ENCODE assay signal across 12 cellular contexts in the genomic region with DNA sequence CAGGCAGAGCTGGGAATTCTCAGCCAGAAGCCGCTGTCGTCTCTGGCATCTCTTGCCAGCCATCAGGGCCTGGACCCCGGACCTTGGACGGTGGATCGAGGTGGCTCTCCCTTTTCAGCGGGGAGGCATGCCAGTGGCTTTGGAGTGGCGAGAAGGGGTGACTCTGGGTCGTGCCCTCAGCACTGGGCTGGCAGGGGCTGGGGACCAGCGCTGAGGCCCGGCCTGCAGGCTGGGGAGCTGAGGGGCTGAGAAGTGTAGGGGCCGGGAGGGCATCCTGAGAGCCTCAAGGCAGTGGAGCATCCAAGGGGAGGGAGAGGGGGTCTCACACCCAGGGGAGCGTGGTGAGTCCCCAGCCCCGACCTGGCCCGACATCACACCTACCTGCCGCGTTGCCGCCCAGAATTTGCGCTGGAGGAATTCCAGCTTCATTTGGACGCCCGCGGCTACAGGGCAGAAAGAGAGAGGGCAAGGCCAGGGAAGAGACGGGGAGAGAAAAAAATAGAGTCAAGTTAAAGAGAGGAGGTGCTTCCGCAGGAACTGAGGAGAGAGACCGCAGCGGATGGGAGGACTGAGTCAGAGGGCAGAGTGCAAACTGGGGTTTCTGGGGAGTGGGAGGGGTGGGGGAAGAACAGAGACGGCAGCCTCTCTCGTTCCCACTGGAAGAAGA. TPM values are rescaled to one million over a fixed set of nuclear protein-coding genes. Genes with fewer than 3 reads are reported as not detected.
A peak's percentile ranks its signal among the peaks of the same experiment; 100 is the strongest.
DNase-seq lines count a peak whose midpoint lies in the region; ATAC-seq and TF ChIP-seq lines count a peak whose summit lies in the region.
"Had no signal": no experiment of that assay in that cellular context is flagged by ENCODE, and none has a peak within 500 bp of the region (broad histone marks: within the 10 kb centered on the region; RNA-seq: fewer than 3 reads in every experiment).

No MANE protein-coding gene starts in this region.

- no peak overlapping the region for H3K14ac ChIP-seq in neuronal stem cell (ENCODE audit: low read length)

- peak in 3 of 7 experiments; percentile 12 to 40 (median 38) for DNase-seq in CD8-positive, alpha-beta T cell
- DNase-seq in adrenal gland (no peak), neuronal stem cell (ENCODE audit: low spot score) (no peak), HuH-7.5 (ENCODE audit: low spot score) (no peak), smooth muscle cell (lab: John Stamatoyannopoulos, UW; ENCODE audit: unreplicated experiment) (no peak), sigmoid colon (no peak)
- DNase-seq: PC-9 had no signal

- H4K8ac ChIP-seq in neuronal stem cell (ENCODE audit: low read depth, low read length) = no peak overlapping the region

- H4K91ac ChIP-seq in neuronal stem cell (ENCODE audit: low read depth, low read length, poor library complexity) = no peak overlapping the region

- WGBS in adrenal gland, 4 donors = 69 to 78% (median 71%) methylated on average over 22 to 27 of the region's 27 CpGs
- no CpG with 5 or more reads among the region's 27 CpGs for WGBS in neuronal stem cell (ENCODE audit: extremely low coverage in 2 of 2, insufficient read length in 2 of 2, insufficient replicate concordance in 1 of 2), 2 donors
- 90% methylated on average over 26 of the region's 27 CpGs for WGBS in smooth muscle cell (ENCODE audit: low lambda C conversion rate)
- WGBS in sigmoid colon, 2 donors = 71 to 75% methylated on average over 27 of the region's 27 CpGs

- intact Hi-C loops in CD8-positive, alpha-beta T cell (cut with DNase I, micrococcal nuclease) = loop anchor here in 1 of 2 experiments (5.0 kb wide), 1 partner anchor 221 kb away; no protein-coding TSS in a partner anchor
- intact Hi-C loops in adrenal gland (cut with DNase I) = no loop called here
- intact Hi-C loops in sigmoid colon (cut with DNase I) = no loop called here

- H2BK15ac ChIP-seq in neuronal stem cell (ENCODE audit: low read length) = peak overlapping the region; percentile 20

- H3K27me3 ChIP-seq in CD8-positive, alpha-beta T cell (ENCODE audit: insufficient read depth, low read length) = no peaks in the 10 kb centered on the region
- H3K27me3 ChIP-seq in adrenal gland (no peaks in the 10 kb centered on the region), neuronal stem cell (ENCODE audit: control insufficient read depth in 3 of 3, insufficient read depth in 3 of 3, low read depth in 1 of 3, low read length in 3 of 3) (peaks cover 0 to 10% (median 0%) of the 10 kb centered on the region in 3 experiments), smooth muscle cell (ENCODE audit: low read depth) (no peaks in the 10 kb centered on the region), sigmoid colon (no peaks in the 10 kb centered on the region)

- H3K36me3 ChIP-seq in CD8-positive, alpha-beta T cell (ENCODE audit: insufficient read depth, low read length) = no peaks in the 10 kb centered on the region
- H3K36me3 ChIP-seq in adrenal gland (replicated peaks in 1 of 2) = no peaks in the 10 kb centered on the region
- H3K36me3 ChIP-seq in neuronal stem cell (replicated peaks in 1 of 2; ENCODE audit: control insufficient read depth in 2 of 2, insufficient read depth in 2 of 2, low read length in 2 of 2) = no peaks in the 10 kb centered on the region
- no peaks in the 10 kb centered on the region for H3K36me3 ChIP-seq in smooth muscle cell (ENCODE audit: low read depth)
- no peaks in the 10 kb centered on the region for H3K36me3 ChIP-seq in sigmoid colon

- H3K23ac ChIP-seq in neuronal stem cell (ENCODE audit: low read depth, low read length, poor library complexity) = no peak overlapping the region

- CTCF ChIA-PET in CD8-positive, alpha-beta T cell (lab: Charles Lee) = interaction anchor here (1.4 to 3.1 kb wide), 3 partner anchors 10 to 128 kb away, joined by 3 to 18 read pairs (median 7); no protein-coding TSS in a partner anchor

- no peaks in the 10 kb centered on the region for H3K9me3 ChIP-seq in CD8-positive, alpha-beta T cell (ENCODE audit: low read length)
- no peaks in the 10 kb centered on the region for H3K9me3 ChIP-seq in adrenal gland (replicated peaks in 1 of 3)
- peaks cover 2 to 4% of the 10 kb centered on the region in 2 donors for H3K9me3 ChIP-seq in neuronal stem cell (replicated peaks in 1 of 2; ENCODE audit: control insufficient read depth in 2 of 2, insufficient read depth in 1 of 2, low read depth in 1 of 2, low read length in 2 of 2)
- no peaks in the 10 kb centered on the region for H3K9me3 ChIP-seq in smooth muscle cell (replicated peaks; ENCODE audit: low read depth)
- H3K9me3 ChIP-seq in sigmoid colon = no peaks in the 10 kb centered on the region

- H3K4me2 ChIP-seq in neuronal stem cell (ENCODE audit: insufficient read depth, low read length, poor library complexity, severe bottlenecking) = no peak overlapping the region
- no peak overlapping the region for H3K4me2 ChIP-seq in smooth muscle cell
- H3K4me2 ChIP-seq: PC-9 had no signal

- H3K9me3 Mint-ChIP-seq in CD8-positive, alpha-beta T cell = no peaks in the 10 kb centered on the region
- no peaks in the 10 kb centered on the region for H3K9me3 Mint-ChIP-seq in T-helper 1 cell treated with Interleukin-12 subunit alpha and Interleukin-12 subunit beta and Interleukin-4 antibody, amounts not matched to agents 30 μg/mL and 1 μg/mL, for 36 hours

- no peak overlapping the region for H2BK5ac ChIP-seq in neuronal stem cell (ENCODE audit: low read length)

- peak overlapping the region; percentile 27 for H3K27ac Mint-ChIP-seq in CD8-positive, alpha-beta T cell
- H3K27ac Mint-ChIP-seq in T-helper 1 cell treated with Interleukin-12 subunit alpha and Interleukin-12 subunit beta and Interleukin-4 antibody, amounts not matched to agents 30 μg/mL and 1 μg/mL, for 36 hours = peak overlapping the region; percentile 76

- H2AFZ ChIP-seq in neuronal stem cell (ENCODE audit: low read length) = no peak overlapping the region
- no peak overlapping the region for H2AFZ ChIP-seq in smooth muscle cell (ENCODE audit: low read depth)
- H2AFZ ChIP-seq: PC-9 had no signal

- no peaks in the 10 kb centered on the region for H3K36me3 Mint-ChIP-seq in CD8-positive, alpha-beta T cell
- H3K36me3 Mint-ChIP-seq in T-helper 1 cell treated with Interleukin-12 subunit alpha and Interleukin-12 subunit beta and Interleukin-4 antibody, amounts not matched to agents 30 μg/mL and 1 μg/mL, for 36 hours (ENCODE audit: low read depth) = no peaks in the 10 kb centered on the region

- no peak overlapping the region for H2BK12ac ChIP-seq in neuronal stem cell (ENCODE audit: low read length)

- H2AK5ac ChIP-seq in neuronal stem cell (ENCODE audit: low read depth, low read length) = peak overlapping the region; percentile 26

- peaks cover 7% of the 10 kb centered on the region for H3K27me3 Mint-ChIP-seq in CD8-positive, alpha-beta T cell (ENCODE audit: low read depth)
- H3K27me3 Mint-ChIP-seq in T-helper 1 cell treated with Interleukin-12 subunit alpha and Interleukin-12 subunit beta and Interleukin-4 antibody, amounts not matched to agents 30 μg/mL and 1 μg/mL, for 36 hours (ENCODE audit: low read depth) = peaks cover 5% of the 10 kb centered on the region

- no peak overlapping the region for H3K27ac ChIP-seq in CD8-positive, alpha-beta T cell (ENCODE audit: low read depth, low read length)
- peak overlapping the region in 3 of 5 donors; percentile 51 to 88 (median 76) for H3K27ac ChIP-seq in adrenal gland
- no peak overlapping the region for H3K27ac ChIP-seq in neuronal stem cell (replicated peaks; ENCODE audit: low read length)
- H3K27ac ChIP-seq in smooth muscle cell (ENCODE audit: low read depth) = no peak overlapping the region
- H3K27ac ChIP-seq in sigmoid colon = peak overlapping the region in 2 of 4 donors; percentile 25 to 60
- H3K27ac ChIP-seq: PC-9 had no signal

- peaks cover 7% of the 10 kb centered on the region for H3K4me1 Mint-ChIP-seq in CD8-positive, alpha-beta T cell (ENCODE audit: low read depth)
- peaks cover 4% of the 10 kb centered on the region for H3K4me1 Mint-ChIP-seq in T-helper 1 cell treated with Interleukin-12 subunit alpha and Interleukin-12 subunit beta and Interleukin-4 antibody, amounts not matched to agents 30 μg/mL and 1 μg/mL, for 36 hours (ENCODE audit: low read depth)

- H3F3A ChIP-seq in smooth muscle cell (ENCODE audit: low read depth) = no peaks in the 10 kb centered on the region

- no peak for TF ChIP-seq CTCF in CD8-positive, alpha-beta T cell (IDR thresholded peaks at IDR 0.05)
- TF ChIP-seq CTCF in adrenal gland (IDR thresholded peaks at IDR 0.05) (no peak), smooth muscle cell (IDR thresholded peaks at IDR 0.05; ENCODE audit: borderline replicate concordance, insufficient read depth, poor library complexity, severe bottlenecking) (no peak), sigmoid colon (IDR thresholded peaks at IDR 0.05) (no peak)

- no peaks in the 10 kb centered on the region for H3K79me1 ChIP-seq in neuronal stem cell (ENCODE audit: low read depth, low read length)

- no peak overlapping the region for H3K4me3 ChIP-seq in CD8-positive, alpha-beta T cell (ENCODE audit: low read depth, low read length)
- H3K4me3 ChIP-seq in adrenal gland (no peak overlapping the region), neuronal stem cell (ENCODE audit: low read length in 2 of 2) (no peak overlapping the region), smooth muscle cell (no peak overlapping the region), sigmoid colon (no peak overlapping the region)
- H3K4me3 ChIP-seq: PC-9 had no signal

- ATAC-seq in CD8-positive, alpha-beta T cell = peak; percentile 48
- ATAC-seq in GM19324 (IDR thresholded peaks at IDR 0.05; ENCODE audit: low FRiP score, unreplicated experiment) = no peak

- POLR2A ChIA-PET in CD8-positive, alpha-beta T cell (lab: Charles Lee) = no interaction called here

- no peak for TF ChIP-seq POLR2A in adrenal gland (IDR thresholded peaks at IDR 0.05)
- TF ChIP-seq POLR2A in sigmoid colon (IDR thresholded peaks at IDR 0.05) = no peak

- no peaks in the 10 kb centered on the region for H3K4me1 ChIP-seq in CD8-positive, alpha-beta T cell (ENCODE audit: insufficient read depth, low read length)
- H3K4me1 ChIP-seq in adrenal gland (replicated peaks in 1 of 2) (no peaks in the 10 kb centered on the region), neuronal stem cell (ENCODE audit: control insufficient read depth in 2 of 2, insufficient read depth in 1 of 2, low read depth in 1 of 2, low read length in 2 of 2) (peaks cover 0 to 2% of the 10 kb centered on the region in 2 donors), smooth muscle cell (ENCODE audit: low read depth) (no peaks in the 10 kb centered on the region), sigmoid colon (peaks cover 0 to 6% (median 0%) of the 10 kb centered on the region in 4 donors)

- no peak overlapping the region for H2BK120ac ChIP-seq in neuronal stem cell (ENCODE audit: low read depth, low read length)

- no peak for TF ChIP-seq EP300 in sigmoid colon (IDR thresholded peaks at IDR 0.05)

- H3K79me2 ChIP-seq in smooth muscle cell (ENCODE audit: low read depth) = no peaks in the 10 kb centered on the region

- no peak overlapping the region for H3K4ac ChIP-seq in neuronal stem cell (ENCODE audit: low read length)

- no peaks in the 10 kb centered on the region for H4K20me1 ChIP-seq in smooth muscle cell (ENCODE audit: low read depth)

- peak overlapping the region; percentile 47 for H3K9ac ChIP-seq in neuronal stem cell (ENCODE audit: low read depth, low read length, poor library complexity)
- no peak overlapping the region for H3K9ac ChIP-seq in smooth muscle cell (ENCODE audit: low read depth)

- H3K18ac ChIP-seq in neuronal stem cell (ENCODE audit: low read length) = peak overlapping the region; percentile 44

- H3K4me3 Mint-ChIP-seq in CD8-positive, alpha-beta T cell = peak overlapping the region; percentile 72
- H3K4me3 Mint-ChIP-seq in T-helper 1 cell treated with Interleukin-12 subunit alpha and Interleukin-12 subunit beta and Interleukin-4 antibody, amounts not matched to agents 30 μg/mL and 1 μg/mL, for 36 hours = peak overlapping the region; percentile 58

RNA-seq across cellular contexts. Expression of gene LRTM2, which starts 9.0 kb away (rescaled TPM):
- total RNA-seq in CD8-positive, alpha-beta T cell = not detected
- total RNA-seq in adrenal gland (not detected), smooth muscle cell (not detected in 2 replicates), sigmoid colon (under 1 TPM in 1 of 4 donors, not detected in 3; 0.41 TPM)
- polyA plus RNA-seq in adrenal gland (not detected), smooth muscle cell (not detected in 2 replicates), sigmoid colon (under 1 TPM in 1 of 3 donors, not detected in 2; 0.09 TPM)
- polyA plus RNA-seq in neuronal stem cell (2013, experiment 1 of 2) = 0.03 TPM
- 0.03 TPM for polyA plus RNA-seq in neuronal stem cell (2013, experiment 2 of 2)
- total RNA-seq: bronchial epithelial cell, liver, PC-9 had no signal
- polyA plus RNA-seq: BJ, liver had no signal

Comparison
In these comparisons a context has a peak if more than half of its experiments do, and no peak if none do; other contexts are left out.
1. H3K27ac ChIP-seq: peak in adrenal gland (3 of 5); none in CD8-positive, alpha-beta T cell (single experiment), neuronal stem cell (single experiment) and smooth muscle cell (single experiment).